Comparison of ENCODE assay signal across 22 cellular contexts in genomic region chr2:46249654-46250053, GRCh38.
"Had no signal": no experiment of that assay in that cellular context is flagged by ENCODE, and none has a peak within 500 bp of the region (broad histone marks: within the 10 kb centered on the region; RNA-seq: fewer than 3 reads in every experiment).

No MANE protein-coding gene starts in this region.

- DNase-seq: colonic mucosa; effector CD8-positive, alpha-beta T cell; erythroblast; esophagus squamous epithelium; head of caudate nucleus; left ventricle myocardium superior; lower lobe of right lung; natural killer cell; pancreas; stimulated activated CD4-positive, alpha-beta T cell treated with anti-CD3 and anti-CD28 coated beads, Interleukin-12 subunit alpha, Interleukin-12 subunit beta, amount 100 ng/mL, for 4 hours; stimulated activated CD4-positive, alpha-beta T cell treated with anti-CD3 and anti-CD28 coated beads, Interleukin-1b, Interleukin-23, amount 100 ng/mL, for 48 hours; stimulated activated CD4-positive, alpha-beta T cell treated with anti-CD3 and anti-CD28 coated beads, Interleukin-4, amount 100 ng/mL, for 1 hour; stimulated activated CD8-positive, alpha-beta memory T cell treated with anti-CD3 and anti-CD28 coated beads, Interleukin-4, amount 100 ng/mL, for 48 hours; stimulated activated naive CD4-positive, alpha-beta T cell; stimulated activated naive CD8-positive, alpha-beta T cell treated with anti-CD3 and anti-CD28 coated beads, Interleukin-15, amount 100 ng/mL, for 72 hours; thyroid gland; trophoblast cell had no signal

- H3K27ac Mint-ChIP-seq: dendritic cell treated with granulocyte-macrophage colony-stimulating factor and Interleukin-4, amounts not matched to agents 40 ng/mL and 50 ng/mL, for 4 days; natural killer cell had no signal

- H3K36me3 ChIP-seq: colonic mucosa, esophagus squamous epithelium, lower lobe of right lung, neutrophil, pancreas, thyroid gland had no signal

- H3K4me3 Mint-ChIP-seq: dendritic cell treated with granulocyte-macrophage colony-stimulating factor and Interleukin-4, amounts not matched to agents 40 ng/mL and 50 ng/mL, for 4 days; natural killer cell; neural crest cell; stimulated activated naive CD8-positive, alpha-beta T cell treated with anti-CD3 and anti-CD28 coated beads, Interleukin-15, amount 100 ng/mL, for 72 hours had no signal

- H3K4me1 ChIP-seq: colonic mucosa, pancreas had no signal

- H3K4me3 ChIP-seq: colonic mucosa, esophagus squamous epithelium, lower lobe of right lung, pancreas, smooth muscle cell, thyroid gland had no signal

- H3K36me3 Mint-ChIP-seq: natural killer cell had no signal

- H3K4me2 ChIP-seq: smooth muscle cell had no signal

- H3K4me1 Mint-ChIP-seq: natural killer cell; neural crest cell; stimulated activated naive CD8-positive, alpha-beta T cell treated with anti-CD3 and anti-CD28 coated beads, Interleukin-15, amount 100 ng/mL, for 72 hours had no signal

- H3K27me3 ChIP-seq: colonic mucosa, esophagus squamous epithelium, neutrophil, pancreas, thyroid gland had no signal

- H3K27ac ChIP-seq: colonic mucosa, esophagus squamous epithelium, lower lobe of right lung, neutrophil, pancreas, thyroid gland had no signal

- ATAC-seq: left ventricle myocardium superior; lower lobe of right lung; natural killer cell; pancreas; sciatic nerve; stimulated activated naive CD8-positive, alpha-beta T cell treated with anti-CD3 and anti-CD28 coated beads, Interleukin-15, amount 100 ng/mL, for 72 hours had no signal

- H3K27me3 Mint-ChIP-seq: stimulated activated naive CD8-positive, alpha-beta T cell treated with anti-CD3 and anti-CD28 coated beads, Interleukin-15, amount 100 ng/mL, for 72 hours had no signal

- H3K9me3 ChIP-seq: colonic mucosa, esophagus squamous epithelium, lower lobe of right lung, neutrophil, pancreas, thyroid gland had no signal

- H3K9me3 Mint-ChIP-seq: dendritic cell treated with granulocyte-macrophage colony-stimulating factor and Interleukin-4, amounts not matched to agents 40 ng/mL and 50 ng/mL, for 4 days; natural killer cell; stimulated activated naive CD8-positive, alpha-beta T cell treated with anti-CD3 and anti-CD28 coated beads, Interleukin-15, amount 100 ng/mL, for 72 hours had no signal
